In the genomic region with DNA sequence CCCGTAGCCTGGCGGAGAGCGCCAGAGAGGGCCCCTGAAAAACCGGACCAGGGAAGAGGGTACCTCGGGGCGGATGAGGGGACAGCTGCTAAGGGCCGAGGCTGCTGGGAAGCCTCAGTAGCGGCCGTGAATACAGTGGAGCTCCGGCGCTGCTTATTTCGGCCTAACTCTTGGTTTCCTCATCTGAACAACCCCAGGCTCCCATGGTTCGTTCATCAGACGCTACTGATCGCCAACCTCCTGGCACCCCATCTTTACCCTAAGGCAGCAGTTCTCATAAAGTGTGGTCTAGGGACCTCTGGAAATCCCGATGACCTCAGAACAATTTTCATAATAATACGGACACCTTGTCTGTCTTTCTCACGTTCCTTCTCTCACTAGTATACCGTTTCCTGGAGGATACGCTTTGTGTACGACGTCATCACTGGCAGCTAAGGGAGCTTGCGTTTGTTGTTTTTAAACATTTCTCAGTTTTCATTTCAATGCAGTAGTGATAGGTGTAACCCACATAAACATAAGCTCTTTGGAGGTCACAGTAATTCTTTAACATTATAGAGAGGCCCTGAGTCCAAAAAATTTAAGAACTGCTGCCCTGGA, we compare ENCODE assay signal across 1 cellular context.
TF ChIP-seq lines count a peak whose summit lies in the region.

No MANE protein-coding gene starts in this region.

TF ChIP-seq in H1, 55 proteins besides CTCF, POLR2A, EP300 and RAD21:
- TF ChIP-seq JUN (IDR thresholded peaks at IDR 0.05; ENCODE audit: low read depth, low read length) = no peak
- TF ChIP-seq RXRA (IDR thresholded peaks at IDR 0.05; ENCODE audit: insufficient read depth, low read depth, low read length) = no peak
- peak; percentile 69; the same call in 1 of the 2 replicates for TF ChIP-seq KDM1A (IDR thresholded peaks at IDR 0.05; ENCODE audit: borderline replicate concordance, low read length)
- no peak for TF ChIP-seq CBX5 (IDR thresholded peaks at IDR 0.05; ENCODE audit: low read depth, low read length)
- peak in 1 of 2 experiments; percentile 58; a peak in 1 of 4 replicates for TF ChIP-seq HDAC2 (IDR thresholded peaks at IDR 0.05; ENCODE audit: borderline replicate concordance in 1 of 2, low read depth in 2 of 2, low read length in 2 of 2)
- TF ChIP-seq SAP30 (IDR thresholded peaks at IDR 0.05; ENCODE audit: insufficient read depth, insufficient replicate concordance, low read length) = peak; percentile 78
- TF ChIP-seq CREB1 (IDR thresholded peaks at IDR 0.05) = 0 out of 2 replicates have a peak, but pooled peaks have one; percentile 58
- TF ChIP-seq BCL11A (IDR thresholded peaks at IDR 0.05; ENCODE audit: low read depth in 2 of 2, low read length in 2 of 2) = no peak
- no peak for TF ChIP-seq EGR1 (IDR thresholded peaks at IDR 0.05; ENCODE audit: borderline replicate concordance, low read depth, low read length)
- peak; percentile 11 for TF ChIP-seq ASH2L (IDR thresholded peaks at IDR 0.05; ENCODE audit: low read length)
- TF ChIP-seq, protein P1, sequence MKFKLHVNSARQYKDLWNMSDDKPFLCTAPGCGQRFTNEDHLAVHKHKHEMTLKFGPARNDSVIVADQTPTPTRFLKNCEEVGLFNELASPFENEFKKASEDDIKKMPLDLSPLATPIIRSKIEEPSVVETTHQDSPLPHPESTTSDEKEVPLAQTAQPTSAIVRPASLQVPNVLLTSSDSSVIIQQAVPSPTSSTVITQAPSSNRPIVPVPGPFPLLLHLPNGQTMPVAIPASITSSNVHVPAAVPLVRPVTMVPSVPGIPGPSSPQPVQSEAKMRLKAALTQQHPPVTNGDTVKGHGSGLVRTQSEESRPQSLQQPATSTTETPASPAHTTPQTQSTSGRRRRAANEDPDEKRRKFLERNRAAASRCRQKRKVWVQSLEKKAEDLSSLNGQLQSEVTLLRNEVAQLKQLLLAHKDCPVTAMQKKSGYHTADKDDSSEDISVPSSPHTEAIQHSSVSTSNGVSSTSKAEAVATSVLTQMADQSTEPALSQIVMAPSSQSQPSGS (IDR thresholded peaks at IDR 0.05; ENCODE audit: low read length) = peak; percentile 50; the same call in 1 of the 2 replicates
- TF ChIP-seq KDM4A (IDR thresholded peaks at IDR 0.05; ENCODE audit: low read depth, low read length, severe bottlenecking) = peak; percentile 73
- TF ChIP-seq PHF8 (conservative IDR thresholded peaks at IDR 0.05; ENCODE audit: low read depth, low read length) = peak; percentile 61
